9 cellular contexts compared by ENCODE assay signal in the genomic region with DNA sequence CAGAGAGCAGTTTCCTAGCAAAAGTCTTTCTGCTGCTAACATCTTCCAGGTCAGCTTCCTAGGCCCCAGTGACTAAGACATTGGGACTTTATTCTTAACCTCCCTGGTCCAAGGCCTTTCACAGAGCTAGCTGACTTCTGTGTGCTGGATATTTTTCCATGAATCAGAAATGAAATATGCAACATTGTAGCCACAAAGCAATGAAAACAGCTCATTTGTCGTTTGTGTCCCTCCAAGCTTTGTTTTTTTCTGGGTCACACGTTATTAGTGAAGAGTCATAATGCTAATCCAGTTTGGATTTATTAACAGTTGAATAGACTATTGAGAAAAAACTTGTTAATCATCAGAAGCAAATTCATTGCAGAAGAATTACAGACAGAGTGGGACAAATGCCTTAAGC.
DNase-seq lines count a peak whose midpoint lies in the region; ATAC-seq, FAIRE-seq and TF ChIP-seq lines count a peak whose summit lies in the region.
"Had no signal": no experiment of that assay in that cellular context is flagged by ENCODE, and none has a peak within 500 bp of the region (broad histone marks: within the 10 kb centered on the region; RNA-seq: fewer than 3 reads in every experiment).

No MANE protein-coding gene starts in this region.

- no peaks in the 10 kb centered on the region for H3K36me3 ChIP-seq in HepG2 (replicated peaks in 1 of 2; ENCODE audit: control insufficient read depth in 1 of 2, insufficient read depth in 2 of 2, low read length in 2 of 2)
- no peaks in the 10 kb centered on the region for H3K36me3 ChIP-seq in right lobe of liver
- no peaks in the 10 kb centered on the region for H3K36me3 ChIP-seq in A673 (ENCODE audit: insufficient read depth, low read length, poor library complexity, severe bottlenecking)

- DNase-seq in HepG2 (ENCODE audit: low spot score): no peak
- DNase-seq in right lobe of liver: no peak
- DNase-seq in astrocyte of the spinal cord (ENCODE audit: low read depth, low spot score): peak; percentile 93
- DNase-seq in lung microvascular endothelial cell (ENCODE audit: low read depth in 2 of 2): peak; percentile 39 to 86
- no peak for DNase-seq in A673 (ENCODE audit: low spot score)
- no peak for DNase-seq in 8988T
- no peak for DNase-seq in NOMO-1 treated with DMSO at 0.1 percent for 48 hours (lab: John Stamatoyannopoulos, UW; ENCODE audit: unreplicated experiment)

- H4K20me1 ChIP-seq in HepG2 (ENCODE audit: insufficient read depth, low read length): no peaks in the 10 kb centered on the region

- TF ChIP-seq CTCF in HepG2 (CRISPR knock-in tag; IDR thresholded peaks at IDR 0.05) (no peak), right lobe of liver (IDR thresholded peaks at IDR 0.05) (no peak), astrocyte of the spinal cord (IDR thresholded peaks at IDR 0.05; ENCODE audit: low read depth, low read length) (no peak), A673 (conservative IDR thresholded peaks at IDR 0.05; ENCODE audit: low read depth, low read length) (no peak)

- ATAC-seq in HepG2 (no peak), right lobe of liver (no peak), GM18870 (IDR thresholded peaks at IDR 0.05; ENCODE audit: unreplicated experiment) (no peak)

- H3K4me3 ChIP-seq in HepG2 (replicated peaks in 1 of 3; ENCODE audit: insufficient read depth in 1 of 3, low read depth in 2 of 3, low read length in 3 of 3): no peak overlapping the region
- no peak overlapping the region for H3K4me3 ChIP-seq in right lobe of liver
- no peak overlapping the region for H3K4me3 ChIP-seq in astrocyte of the spinal cord (ENCODE audit: low read depth, low read length)
- no peak overlapping the region for H3K4me3 ChIP-seq in A673 (ENCODE audit: low read depth, low read length, poor library complexity, severe bottlenecking)

- in situ Hi-C loops in HepG2 (cut with HindIII; ENCODE audit: extremely low pct_ligation_motif_present, low pct_unique_long_range_greater_than_20kb): no loop called here
- in situ Hi-C loops in astrocyte of the spinal cord (cut with HindIII; ENCODE audit: low sequenced_read_pairs): no loop called here

- H3K79me2 ChIP-seq in HepG2 (ENCODE audit: insufficient read depth, low read length): no peaks in the 10 kb centered on the region

- peaks cover 73% of the 10 kb centered on the region for H3K4me1 ChIP-seq in HepG2 (ENCODE audit: insufficient read depth, low read length)
- peaks cover 0 to 28% (median 8%) of the 10 kb centered on the region in 4 donors for H3K4me1 ChIP-seq in right lobe of liver
- H3K4me1 ChIP-seq in A673 (ENCODE audit: insufficient read depth, low read length, poor library complexity, severe bottlenecking): peaks cover 30% of the 10 kb centered on the region

- WGBS in HepG2 (ENCODE audit: low lambda C conversion rate): 4% methylated on average over 2 of the region's 2 CpGs
- WGBS in right lobe of liver (ENCODE audit: insufficient coverage, low coverage, low lambda C conversion rate, missing lambda C conversion rate): 53% methylated on average over 2 of the region's 2 CpGs

- TF ChIP-seq EP300 in HepG2 (IDR thresholded peaks at IDR 0.05; ENCODE audit: low read depth in 2 of 2, low read length in 2 of 2) (0 out of 4 replicates have a peak, but pooled peaks of 1 of the 2 experiments have one; percentile 8), HepG2 (CRISPR knock-in tag; IDR thresholded peaks at IDR 0.05; ENCODE audit: borderline replicate concordance) (no peak)

- POLR2A ChIA-PET in HepG2 (lab: Yijun Ruan, JAX): interaction anchor here (1.2 to 6.6 kb wide), 6 partner anchors 9 to 86 kb away, joined by 3 to 66 read pairs (median 17); a partner anchor contains a TSS
- POLR2A ChIA-PET in A673 (lab: Charles Lee; ENCODE audit: low non-redundant PET): no interaction called here

- H3K27me3 ChIP-seq in HepG2 (ENCODE audit: control insufficient read depth in 1 of 2, insufficient read depth in 2 of 2, low read length in 2 of 2): no peaks in the 10 kb centered on the region
- no peaks in the 10 kb centered on the region for H3K27me3 ChIP-seq in right lobe of liver
- H3K27me3 ChIP-seq in A673 (replicated peaks; ENCODE audit: insufficient read depth, low read depth, low read length, poor library complexity): no peaks in the 10 kb centered on the region

- H2AFZ ChIP-seq in HepG2 (ENCODE audit: low read length): no peak overlapping the region

- peak; percentile 58 for FAIRE-seq in HepG2 (lab: Jason Lieb, UNC)
- FAIRE-seq: endometrium had no signal

- BruUV-seq in HepG2 (replicated peaks; lab: Mats Ljungman, UMichigan): no TSS peak
- no TSS peak for BruUV-seq in A673 (replicated peaks; lab: Mats Ljungman, UMichigan)

- TF ChIP-seq RAD21 in HepG2 (CRISPR knock-in tag; IDR thresholded peaks at IDR 0.05): no peak

- H3K4me2 ChIP-seq in HepG2 (ENCODE audit: low read depth, low read length): peak overlapping the region; percentile 43

- TF ChIP-seq POLR2A in HepG2 (IDR thresholded peaks at IDR 0.05; ENCODE audit: insufficient read depth in 1 of 2, low read depth in 2 of 2, low read length in 2 of 2): no peak
- no peak for TF ChIP-seq POLR2A in right lobe of liver (IDR thresholded peaks at IDR 0.05)

- H3K9me3 ChIP-seq in HepG2 (ENCODE audit: low read length): no peaks in the 10 kb centered on the region
- no peaks in the 10 kb centered on the region for H3K9me3 ChIP-seq in right lobe of liver
- no peaks in the 10 kb centered on the region for H3K9me3 ChIP-seq in A673 (ENCODE audit: low read depth, low read length, poor library complexity, severe bottlenecking)

- H3K27ac ChIP-seq in HepG2 (ENCODE audit: extremely low read length, insufficient read depth, low read length) (peak overlapping the region; percentile 46), right lobe of liver (no peak overlapping the region), A673 (ENCODE audit: low read depth, low read length, poor library complexity, severe bottlenecking) (no peak overlapping the region)

- H3K9ac ChIP-seq in HepG2 (ENCODE audit: insufficient read depth, low read depth, low read length): no peak overlapping the region

- intact Hi-C loops in HepG2 (cut with micrococcal nuclease; ENCODE audit: unreplicated experiment): no loop called here
- intact Hi-C loops in right lobe of liver (cut with DNase I): no loop called here
- intact Hi-C loops in A673 (cut with micrococcal nuclease; ENCODE audit: unreplicated experiment): no loop called here

- CTCF ChIA-PET in HepG2 (lab: Yijun Ruan, JAX; ENCODE audit: low intra/inter-chr PET ratio, low total read pairs) (no interaction called here), A673 (lab: Charles Lee) (no interaction called here)

TF ChIP-seq in HepG2, 621 proteins besides CTCF, POLR2A, EP300 and RAD21:
- TF ChIP-seq ZNF44 (CRISPR knock-in tag; IDR thresholded peaks at IDR 0.05): no peak
- no peak for TF ChIP-seq ZNF343 (CRISPR knock-in tag; IDR thresholded peaks at IDR 0.05)
- no peak for TF ChIP-seq MAFG (CRISPR knock-in tag; IDR thresholded peaks at IDR 0.05)
- TF ChIP-seq KLF11 (CRISPR knock-in tag; IDR thresholded peaks at IDR 0.05): no peak
- peak; percentile 37 for TF ChIP-seq FOSL2 (CRISPR knock-in tag; IDR thresholded peaks at IDR 0.05)
- 0 out of 2 replicates have a peak, but pooled peaks have one; percentile 34 for TF ChIP-seq HMG20A (CRISPR knock-in tag; IDR thresholded peaks at IDR 0.05; ENCODE audit: borderline replicate concordance)
- TF ChIP-seq, protein P1, sequence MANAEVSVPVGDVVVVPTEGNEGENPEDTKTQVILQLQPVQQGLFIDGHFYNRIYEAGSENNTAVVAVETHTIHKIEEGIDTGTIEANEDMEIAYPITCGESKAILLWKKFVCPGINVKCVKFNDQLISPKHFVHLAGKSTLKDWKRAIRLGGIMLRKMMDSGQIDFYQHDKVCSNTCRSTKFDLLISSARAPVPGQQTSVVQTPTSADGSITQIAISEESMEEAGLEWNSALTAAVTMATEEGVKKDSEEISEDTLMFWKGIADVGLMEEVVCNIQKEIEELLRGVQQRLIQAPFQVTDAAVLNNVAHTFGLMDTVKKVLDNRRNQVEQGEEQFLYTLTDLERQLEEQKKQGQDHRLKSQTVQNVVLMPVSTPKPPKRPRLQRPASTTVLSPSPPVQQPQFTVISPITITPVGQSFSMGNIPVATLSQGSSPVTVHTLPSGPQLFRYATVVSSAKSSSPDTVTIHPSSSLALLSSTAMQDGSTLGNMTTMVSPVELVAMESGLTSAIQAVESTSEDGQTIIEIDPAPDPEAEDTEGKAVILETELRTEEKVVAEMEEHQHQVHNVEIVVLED (CRISPR knock-in tag; IDR thresholded peaks at IDR 0.05; ENCODE audit: borderline replicate concordance): no peak
- TF ChIP-seq, protein P2, sequence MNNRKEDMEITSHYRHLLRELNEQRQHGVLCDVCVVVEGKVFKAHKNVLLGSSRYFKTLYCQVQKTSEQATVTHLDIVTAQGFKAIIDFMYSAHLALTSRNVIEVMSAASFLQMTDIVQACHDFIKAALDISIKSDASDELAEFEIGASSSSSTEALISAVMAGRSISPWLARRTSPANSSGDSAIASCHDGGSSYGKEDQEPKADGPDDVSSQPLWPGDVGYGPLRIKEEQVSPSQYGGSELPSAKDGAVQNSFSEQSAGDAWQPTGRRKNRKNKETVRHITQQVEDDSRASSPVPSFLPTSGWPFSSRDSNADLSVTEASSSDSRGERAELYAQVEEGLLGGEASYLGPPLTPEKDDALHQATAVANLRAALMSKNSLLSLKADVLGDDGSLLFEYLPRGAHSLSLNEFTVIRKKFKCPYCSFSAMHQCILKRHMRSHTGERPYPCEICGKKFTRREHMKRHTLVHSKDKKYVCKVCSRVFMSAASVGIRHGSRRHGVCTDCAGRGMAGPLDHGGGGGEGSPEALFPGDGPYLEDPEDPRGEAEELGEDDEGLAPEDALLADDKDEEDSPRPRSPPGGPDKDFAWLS (CRISPR knock-in tag; IDR thresholded peaks at IDR 0.05; ENCODE audit: borderline replicate concordance): no peak
- no peak for TF ChIP-seq ZNF616 (CRISPR knock-in tag; IDR thresholded peaks at IDR 0.05; ENCODE audit: low read depth)

Comparison
In these comparisons a context has a peak if more than half of its experiments do, and no peak if none do; other contexts are left out.
1. DNase-seq: peak in astrocyte of the spinal cord (single experiment) and lung microvascular endothelial cell (2 of 2); none in HepG2 (single experiment), right lobe of liver (0 of 3), A673 (single experiment), 8988T (single experiment) and NOMO-1 treated with DMSO at 0.1 percent for 48 hours (single experiment).